23 cellular contexts compared by ENCODE assay signal in genomic region chr12:12938541-12938940, GRCh38. TPM values are rescaled to one million over a fixed set of nuclear protein-coding genes. Genes with fewer than 3 reads are reported as not detected.
DNase-seq lines count a peak whose midpoint lies in the region; ATAC-seq and TF ChIP-seq lines count a peak whose summit lies in the region.
"Had no signal": no experiment of that assay in that cellular context is flagged by ENCODE, and none has a peak within 500 bp of the region (broad histone marks: within the 10 kb centered on the region; RNA-seq: fewer than 3 reads in every experiment).

No MANE protein-coding gene starts in this region.

- H2BK120ac ChIP-seq in trophoblast cell (ENCODE audit: insufficient read depth, low read length, poor library complexity) (peak overlapping the region; percentile 77), neuronal stem cell (ENCODE audit: low read depth, low read length) (no peak overlapping the region)

- H3K27ac ChIP-seq in GM23338 (ENCODE audit: low read depth) = no peak overlapping the region
- H3K27ac ChIP-seq in dorsolateral prefrontal cortex = peak overlapping the region in 31 of 59 donors; percentile 6 to 76 (median 58)
- H3K27ac ChIP-seq in trophoblast cell (ENCODE audit: low read depth, low read length) = peak overlapping the region; percentile 53
- no peak overlapping the region for H3K27ac ChIP-seq in neuronal stem cell (replicated peaks; ENCODE audit: low read length)
- H3K27ac ChIP-seq: BLaER1 treated with 17β-estradiol and CSF1 and Interleukin-3, amounts not matched to agents 10 nM and 100 nM; GM23248 had no signal

- H3K4me1 ChIP-seq in GM23338 (ENCODE audit: insufficient read depth) (no peaks in the 10 kb centered on the region), trophoblast cell (ENCODE audit: control insufficient read depth in 1 of 2, insufficient read depth in 2 of 2, low read length in 2 of 2) (peaks cover 12 to 25% of the 10 kb centered on the region in 2 experiments), neuronal stem cell (ENCODE audit: control insufficient read depth in 2 of 2, insufficient read depth in 1 of 2, low read depth in 1 of 2, low read length in 2 of 2) (peaks cover 2 to 7% of the 10 kb centered on the region in 2 donors)
- H3K4me1 ChIP-seq: BE2C; BLaER1 treated with 17β-estradiol and CSF1 and Interleukin-3, amounts not matched to agents 10 nM and 100 nM had no signal

- WGBS in trophoblast cell (ENCODE audit: extremely low coverage, insufficient coverage, insufficient read length) = no CpG with 5 or more reads among the region's 5 CpGs
- WGBS in neuronal stem cell (ENCODE audit: extremely low coverage in 2 of 2, insufficient read length in 2 of 2, insufficient replicate concordance in 1 of 2), 2 donors = no CpG with 5 or more reads among the region's 5 CpGs

- no peak overlapping the region for H4K8ac ChIP-seq in trophoblast cell (ENCODE audit: low read depth, low read length)
- no peak overlapping the region for H4K8ac ChIP-seq in neuronal stem cell (ENCODE audit: low read depth, low read length)

- peak overlapping the region; percentile 52; the same call in 1 of the 2 replicates for H2AFZ ChIP-seq in GM23338
- no peak overlapping the region for H2AFZ ChIP-seq in trophoblast cell (ENCODE audit: insufficient read depth, low read length, poor library complexity)
- no peak overlapping the region for H2AFZ ChIP-seq in neuronal stem cell (ENCODE audit: low read length)
- H2AFZ ChIP-seq: GM23248 had no signal

- no peak overlapping the region for H3K27ac Mint-ChIP-seq in GM23338
- H3K27ac Mint-ChIP-seq: CD14-positive monocyte; CD4-positive, alpha-beta T cell; CD8-positive, alpha-beta memory T cell; H9; HFFc6 had no signal

- no peak overlapping the region for H2AK5ac ChIP-seq in trophoblast cell (ENCODE audit: low read length)
- H2AK5ac ChIP-seq in neuronal stem cell (ENCODE audit: low read depth, low read length) = no peak overlapping the region

- TF ChIP-seq CTCF in GM23338 (conservative IDR thresholded peaks at IDR 0.05; ENCODE audit: low read depth in 2 of 2) (no peak), dorsolateral prefrontal cortex (IDR thresholded peaks at IDR 0.05 in 54 of 56, conservative IDR thresholded peaks at IDR 0.05 in 2 of 56; ENCODE audit: low read depth in 1 of 56, partially characterized antibody in 56 of 56) (no peak)

- no peak overlapping the region for H3K9ac ChIP-seq in trophoblast cell (ENCODE audit: low read length)
- no peak overlapping the region for H3K9ac ChIP-seq in neuronal stem cell (ENCODE audit: low read depth, low read length, poor library complexity)
- H3K9ac ChIP-seq: BLaER1 treated with 17β-estradiol and CSF1 and Interleukin-3, amounts not matched to agents 10 nM and 100 nM; GM23248 had no signal

- DNase-seq in GM23338 (ENCODE audit: low spot score) (no peak), dorsolateral prefrontal cortex (no peak), trophoblast cell (peak; percentile 36 to 84), superior temporal gyrus (ENCODE audit: extremely low spot score) (peak; percentile 28), A172 (ENCODE audit: low spot score) (no peak), neuronal stem cell (ENCODE audit: low spot score) (no peak)
- DNase-seq: ACHN; AML-193; BE2C; CD4-positive, alpha-beta T cell; DMS 273 treated with DMSO at 0.1 percent for 48 hours; DMS79; EL; GDM1; GM23248; H9; HFFc6 had no signal

- H3K18ac ChIP-seq in trophoblast cell (ENCODE audit: low read length) = no peak overlapping the region
- no peak overlapping the region for H3K18ac ChIP-seq in neuronal stem cell (ENCODE audit: low read length)

- no peaks in the 10 kb centered on the region for H3F3A ChIP-seq in GM23338 (replicated peaks; ENCODE audit: low read depth)

- H3K27me3 ChIP-seq in GM23338 (ENCODE audit: insufficient read depth) = no peaks in the 10 kb centered on the region
- H3K27me3 ChIP-seq in dorsolateral prefrontal cortex = no peaks in the 10 kb centered on the region
- H3K27me3 ChIP-seq in trophoblast cell (ENCODE audit: insufficient read depth, low read length) = no peaks in the 10 kb centered on the region
- peaks cover 0 to 6% (median 0%) of the 10 kb centered on the region in 3 experiments for H3K27me3 ChIP-seq in neuronal stem cell (ENCODE audit: control insufficient read depth in 3 of 3, insufficient read depth in 3 of 3, low read depth in 1 of 3, low read length in 3 of 3)
- H3K27me3 ChIP-seq: BLaER1 treated with 17β-estradiol and CSF1 and Interleukin-3, amounts not matched to agents 10 nM and 100 nM had no signal

- H3K4me1 Mint-ChIP-seq in GM23338 = peaks cover 7% of the 10 kb centered on the region; the same call in 2 of the 3 replicates
- H3K4me1 Mint-ChIP-seq: CD14-positive monocyte; CD8-positive, alpha-beta memory T cell had no signal

- intact Hi-C loops in dorsolateral prefrontal cortex (cut with DNase I) = no loop called here

- no peak for ATAC-seq in GM23338
- ATAC-seq in HG03159 (IDR thresholded peaks at IDR 0.05; ENCODE audit: unreplicated experiment) = no peak
- ATAC-seq: GM12878 had no signal

- H2BK15ac ChIP-seq in neuronal stem cell (ENCODE audit: low read length) = no peak overlapping the region

- H3K79me2 ChIP-seq in GM23338 (replicated peaks; ENCODE audit: insufficient read depth) = no peaks in the 10 kb centered on the region
- H3K79me2 ChIP-seq in trophoblast cell (ENCODE audit: control insufficient read depth, insufficient read depth, low read length, poor library complexity) = peaks cover 2% of the 10 kb centered on the region

- H3K9me3 Mint-ChIP-seq in GM23338 = no peaks in the 10 kb centered on the region; the same call in 2 of the 3 replicates
- H3K9me3 Mint-ChIP-seq: CD14-positive monocyte; CD4-positive, alpha-beta T cell; CD8-positive, alpha-beta memory T cell; H9; HFFc6 had no signal

- no peaks in the 10 kb centered on the region for H3K36me3 Mint-ChIP-seq in GM23338 (ENCODE audit: low read depth)
- H3K36me3 Mint-ChIP-seq: CD14-positive monocyte; CD8-positive, alpha-beta memory T cell had no signal

- H2BK5ac ChIP-seq in trophoblast cell (ENCODE audit: low read depth, low read length, poor library complexity) = peak overlapping the region; percentile 73
- H2BK5ac ChIP-seq in neuronal stem cell (ENCODE audit: low read length) = no peak overlapping the region

- H3K79me1 ChIP-seq in trophoblast cell (ENCODE audit: low read length) (peaks cover 12% of the 10 kb centered on the region), neuronal stem cell (ENCODE audit: low read depth, low read length) (no peaks in the 10 kb centered on the region)

- H3K27me3 Mint-ChIP-seq in GM23338 (ENCODE audit: insufficient read depth, low read depth, poor library complexity) = peaks cover 2% of the 10 kb centered on the region

- H3K9me3 ChIP-seq in trophoblast cell (ENCODE audit: insufficient read depth, low read depth, low read length) (no peaks in the 10 kb centered on the region), neuronal stem cell (replicated peaks in 1 of 2; ENCODE audit: control insufficient read depth in 2 of 2, insufficient read depth in 1 of 2, low read depth in 1 of 2, low read length in 2 of 2) (no peaks in the 10 kb centered on the region)
- H3K9me3 ChIP-seq: BE2C; BLaER1 treated with 17β-estradiol and CSF1 and Interleukin-3, amounts not matched to agents 10 nM and 100 nM had no signal

- peak overlapping the region; percentile 53 for H2BK12ac ChIP-seq in trophoblast cell (ENCODE audit: low read length)
- H2BK12ac ChIP-seq in neuronal stem cell (ENCODE audit: low read length) = no peak overlapping the region

- H3K4me3 ChIP-seq in GM23338 (no peak overlapping the region), dorsolateral prefrontal cortex (no peak overlapping the region), trophoblast cell (ENCODE audit: low read depth, low read length) (no peak overlapping the region), neuronal stem cell (ENCODE audit: low read length in 2 of 2) (no peak overlapping the region)
- H3K4me3 ChIP-seq: BLaER1 treated with 17β-estradiol and CSF1 and Interleukin-3, amounts not matched to agents 10 nM and 100 nM; GM12878; GM23248 had no signal

- H4K91ac ChIP-seq in trophoblast cell (ENCODE audit: low read depth, low read length) = peak overlapping the region; percentile 76
- H4K91ac ChIP-seq in neuronal stem cell (ENCODE audit: low read depth, low read length, poor library complexity) = no peak overlapping the region

- no peak overlapping the region for H3K4me3 Mint-ChIP-seq in GM23338
- H3K4me3 Mint-ChIP-seq: CD14-positive monocyte; CD4-positive, alpha-beta T cell; CD8-positive, alpha-beta memory T cell; H9; HFFc6 had no signal

- no peak overlapping the region for H3K23ac ChIP-seq in trophoblast cell (ENCODE audit: low read length)
- no peak overlapping the region for H3K23ac ChIP-seq in neuronal stem cell (ENCODE audit: low read depth, low read length, poor library complexity)

- H3K4me2 ChIP-seq in GM23338 (no peak overlapping the region), trophoblast cell (ENCODE audit: low read length) (no peak overlapping the region), neuronal stem cell (ENCODE audit: insufficient read depth, low read length, poor library complexity, severe bottlenecking) (no peak overlapping the region)
- H3K4me2 ChIP-seq: BLaER1 treated with 17β-estradiol and CSF1 and Interleukin-3, amounts not matched to agents 10 nM and 100 nM had no signal

- no peaks in the 10 kb centered on the region for H3K36me3 ChIP-seq in GM23338 (ENCODE audit: insufficient read depth)
- H3K36me3 ChIP-seq in trophoblast cell (ENCODE audit: control insufficient read depth in 1 of 2, insufficient read depth in 2 of 2, low read length in 2 of 2) = peaks cover 0 to 2% of the 10 kb centered on the region in 2 experiments
- H3K36me3 ChIP-seq in neuronal stem cell (replicated peaks in 1 of 2; ENCODE audit: control insufficient read depth in 2 of 2, insufficient read depth in 2 of 2, low read length in 2 of 2) = no peaks in the 10 kb centered on the region
- H3K36me3 ChIP-seq: BE2C; BLaER1 treated with 17β-estradiol and CSF1 and Interleukin-3, amounts not matched to agents 10 nM and 100 nM had no signal

- no peaks in the 10 kb centered on the region for H3K9me2 ChIP-seq in GM23338 (ENCODE audit: insufficient read depth)

- H4K12ac ChIP-seq in trophoblast cell (ENCODE audit: low read depth, low read length) = no peak overlapping the region

- H4K20me1 ChIP-seq in GM23338 (replicated peaks; ENCODE audit: insufficient read depth) = no peaks in the 10 kb centered on the region
- H4K20me1 ChIP-seq: BLaER1 treated with 17β-estradiol and CSF1 and Interleukin-3, amounts not matched to agents 10 nM and 100 nM had no signal

- H3K14ac ChIP-seq in trophoblast cell (ENCODE audit: low read length) = no peak overlapping the region
- no peak overlapping the region for H3K14ac ChIP-seq in neuronal stem cell (ENCODE audit: low read length)

- no peak overlapping the region for H3K4ac ChIP-seq in trophoblast cell (ENCODE audit: low read depth, low read length)
- H3K4ac ChIP-seq in neuronal stem cell (ENCODE audit: low read length) = no peak overlapping the region

RNA-seq across cellular contexts. Expression of gene GPRC5D, which starts 13.4 kb away (rescaled TPM):
- not detected in 2 replicates for total RNA-seq in GM23338 (2014; rRNA removed; shearing (Covaris generic))
- polyA plus RNA-seq in GM23338 (2016; fragmentation: Nextera tagmentation; extraction: Ambion mirVana) = not detected in 2 replicates
- under 1 TPM in 2 of 120 experiments, not detected in 118; 0.45 to 0.73 TPM for total RNA-seq in dorsolateral prefrontal cortex
- polyA plus RNA-seq in trophoblast cell (2013) = not detected in 2 replicates
- not detected in 2 replicates for total RNA-seq in A172 (2014; rRNA removed; shearing (Covaris generic))
- polyA plus RNA-seq in neuronal stem cell (2013, experiment 1 of 2) = 0.04 TPM
- polyA plus RNA-seq in neuronal stem cell (2013, experiment 2 of 2) = 0.04 TPM
- total RNA-seq: CD4-positive, alpha-beta T cell; CD8-positive, alpha-beta memory T cell; GM23248; H4; H9; HFFc6 had no signal
- polyA plus RNA-seq: CD14-positive monocyte, GM23248 had no signal

RNA-seq across cellular contexts. Expression of gene GPRC5A, which starts 47.2 kb away (rescaled TPM):
- 0.38 and 1.0 TPM in 2 replicates for total RNA-seq in GM23338 (2014; rRNA removed; shearing (Covaris generic))
- 0.16 and 0.21 TPM in 2 replicates for polyA plus RNA-seq in GM23338 (2016; fragmentation: Nextera tagmentation; extraction: Ambion mirVana)
- 10 to 100 TPM in 1 of 120 experiments, 1 to 10 TPM in 51, under 1 TPM in 66, not detected in 2; 0.07 to 26.8 (median 0.88) TPM for total RNA-seq in dorsolateral prefrontal cortex
- 44.7 and 55.0 TPM in 2 replicates for polyA plus RNA-seq in trophoblast cell (2013)
- 30.0 and 53.5 TPM in 2 replicates for total RNA-seq in A172 (2014; rRNA removed; shearing (Covaris generic))
- polyA plus RNA-seq in neuronal stem cell (2013, experiment 1 of 2) = not detected
- not detected for polyA plus RNA-seq in neuronal stem cell (2013, experiment 2 of 2)
- total RNA-seq: CD8-positive, alpha-beta memory T cell had no signal
- polyA plus RNA-seq: CD14-positive monocyte; CD8-positive, alpha-beta memory T cell had no signal

Comparison
In these comparisons a context has a peak if more than half of its experiments do, and no peak if none do; other contexts are left out.
1. DNase-seq: peak in trophoblast cell (2 of 2) and superior temporal gyrus (single experiment); none in GM23338 (single experiment), dorsolateral prefrontal cortex (0 of 10), A172 (single experiment) and neuronal stem cell (single experiment).
2. H3K27ac ChIP-seq: peak in dorsolateral prefrontal cortex (31 of 59) and trophoblast cell (single experiment); none in GM23338 (single experiment) and neuronal stem cell (single experiment).